29 cellular contexts compared by ENCODE assay signal in genomic region chr5:62956597-62956996, GRCh38.
"Had no signal": no experiment of that assay in that cellular context is flagged by ENCODE, and none has a peak within 500 bp of the region (broad histone marks: within the 10 kb centered on the region; RNA-seq: fewer than 3 reads in every experiment).

No MANE protein-coding gene starts in this region.

- H3K27me3 Mint-ChIP-seq: stimulated activated memory B cell treated with anti-CD40 and anti-IgM and Interleukin-4, amounts not matched to agents 10 μg/mL and 1 μg/mL and 100 μg/mL, for 72 hours; stimulated activated naive B cell treated with anti-CD40 and anti-IgM and Interleukin-4, amounts not matched to agents 10 μg/mL and 1 μg/mL and 100 μg/mL, for 72 hours; stimulated activated naive CD8-positive, alpha-beta T cell treated with anti-CD3 and anti-CD28 coated beads, Interleukin-15, amount 100 ng/mL, for 72 hours; stimulated activated naive CD8-positive, alpha-beta T cell treated with anti-CD3 and anti-CD28 coated beads, Interleukin-15, Interleukin-2, amounts not matched to agents 100 ng/mL and 50 ng/mL, for 24 hours; type B pancreatic cell had no signal

- H3K36me3 ChIP-seq: stomach, suprapubic skin, thoracic aorta, thyroid gland, tibial artery, tibial nerve, transverse colon, upper lobe of left lung, upper lobe of right lung, uterus, vagina had no signal

- H3K27me3 ChIP-seq: stomach, suprapubic skin, testis, thyroid gland, tibial artery, tibial nerve, transverse colon, upper lobe of left lung, upper lobe of right lung, uterus, vagina had no signal

- H3K36me3 Mint-ChIP-seq: stimulated activated effector memory CD8-positive, alpha-beta T cell treated with anti-CD3 and anti-CD28 coated beads, Interleukin-12 subunit alpha, Interleukin-12 subunit beta, amount 100 ng/mL, for 72 hours; stimulated activated memory B cell treated with anti-CD40 and anti-IgM and Interleukin-4, amounts not matched to agents 10 μg/mL and 1 μg/mL and 100 μg/mL, for 72 hours; stimulated activated naive B cell treated with anti-CD40 and anti-IgM and Interleukin-4, amounts not matched to agents 10 μg/mL and 1 μg/mL and 100 μg/mL, for 72 hours; type B pancreatic cell had no signal

- H3K27ac Mint-ChIP-seq: stimulated activated effector memory CD8-positive, alpha-beta T cell treated with anti-CD3 and anti-CD28 coated beads, Interleukin-12 subunit alpha, Interleukin-12 subunit beta, amount 100 ng/mL, for 72 hours; stimulated activated memory B cell treated with anti-CD40 and anti-IgM and Interleukin-4, amounts not matched to agents 10 μg/mL and 1 μg/mL and 100 μg/mL, for 72 hours; stimulated activated naive B cell treated with anti-CD40 and anti-IgM and Interleukin-4, amounts not matched to agents 10 μg/mL and 1 μg/mL and 100 μg/mL, for 72 hours; stimulated activated naive CD8-positive, alpha-beta T cell treated with anti-CD3 and anti-CD28 coated beads, Interleukin-15, Interleukin-2, amounts not matched to agents 100 ng/mL and 50 ng/mL, for 24 hours; type B pancreatic cell had no signal

- H3K27ac ChIP-seq: stomach, suprapubic skin, testis, thoracic aorta, thyroid gland, tibial artery, tibial nerve, transverse colon, upper lobe of left lung, upper lobe of right lung, uterus, vagina had no signal

- H3K9me3 ChIP-seq: suprapubic skin, testis, thoracic aorta, thyroid gland, tibial artery, tibial nerve, transverse colon, upper lobe of left lung, upper lobe of right lung, uterus, vagina had no signal

- ATAC-seq: stimulated activated effector memory CD8-positive, alpha-beta T cell treated with anti-CD3 and anti-CD28 coated beads, Interleukin-12 subunit alpha, Interleukin-12 subunit beta, amount 100 ng/mL, for 72 hours; stimulated activated memory B cell treated with anti-CD40 and anti-IgM and Interleukin-4, amounts not matched to agents 10 μg/mL and 1 μg/mL and 100 μg/mL, for 72 hours; stimulated activated naive B cell treated with anti-CD40 and anti-IgM and Interleukin-4, amounts not matched to agents 10 μg/mL and 1 μg/mL and 100 μg/mL, for 72 hours; stimulated activated naive CD8-positive, alpha-beta T cell treated with anti-CD3 and anti-CD28 coated beads, Interleukin-15, amount 100 ng/mL, for 72 hours; stimulated activated naive CD8-positive, alpha-beta T cell treated with anti-CD3 and anti-CD28 coated beads, Interleukin-15, Interleukin-2, amounts not matched to agents 100 U/mL and 50 U/mL, for 24 hours; upper lobe of right lung had no signal

- FAIRE-seq: urothelium cell line had no signal

- DNase-seq: stimulated activated CD4-positive, alpha-beta T cell treated with anti-CD3 and anti-CD28 coated beads, Interleukin-2, amount 100 ng/mL, for 48 hours; stimulated activated CD4-positive, alpha-beta T cell treated with anti-CD3 and anti-CD28 coated beads, Interleukin-4, amount 100 ng/mL, for 1 hour; stimulated activated CD4-positive, alpha-beta T cell treated with anti-CD3 and anti-CD28 coated beads, Interleukin-4, amount 100 ng/mL, for 24 hours; stimulated activated CD4-positive, alpha-beta T cell treated with anti-CD3 and anti-CD28 coated beads, Interleukin-4, amount 100 ng/mL, for 4 hours; stimulated activated CD8-positive, alpha-beta memory T cell treated with anti-CD3 and anti-CD28 coated beads, Interleukin-4, amount 100 ng/mL, for 48 hours; stimulated activated naive B cell treated with anti-CD40 and anti-IgM and Interleukin-4, amounts not matched to agents 10 μg/mL and 1 μg/mL and 100 μg/mL, for 72 hours; stimulated activated naive CD4-positive, alpha-beta T cell; stimulated activated naive CD4-positive, alpha-beta T cell treated with Interleukin-2 at 50 U/mL for 16 hours; stimulated activated naive CD8-positive, alpha-beta T cell treated with anti-CD3 and anti-CD28 coated beads, Interleukin-15, amount 100 ng/mL, for 72 hours; stimulated activated naive CD8-positive, alpha-beta T cell treated with anti-CD3 and anti-CD28 coated beads, Interleukin-15, Interleukin-2, amounts not matched to agents 100 U/mL and 50 U/mL, for 24 hours; stomach; substantia nigra; testis; thyroid gland; tibial artery; transverse colon; trophoblast cell; upper lobe of left lung; upper lobe of right lung; uterus had no signal

- H3K4me3 Mint-ChIP-seq: stimulated activated effector memory CD8-positive, alpha-beta T cell treated with anti-CD3 and anti-CD28 coated beads, Interleukin-12 subunit alpha, Interleukin-12 subunit beta, amount 100 ng/mL, for 72 hours; stimulated activated memory B cell treated with anti-CD40 and anti-IgM and Interleukin-4, amounts not matched to agents 10 μg/mL and 1 μg/mL and 100 μg/mL, for 72 hours; stimulated activated naive B cell treated with anti-CD40 and anti-IgM and Interleukin-4, amounts not matched to agents 10 μg/mL and 1 μg/mL and 100 μg/mL, for 72 hours; stimulated activated naive CD8-positive, alpha-beta T cell treated with anti-CD3 and anti-CD28 coated beads, Interleukin-15, amount 100 ng/mL, for 72 hours; stimulated activated naive CD8-positive, alpha-beta T cell treated with anti-CD3 and anti-CD28 coated beads, Interleukin-15, Interleukin-2, amounts not matched to agents 100 ng/mL and 50 ng/mL, for 24 hours; type B pancreatic cell had no signal

- H3K9me3 Mint-ChIP-seq: stimulated activated memory B cell treated with anti-CD40 and anti-IgM and Interleukin-4, amounts not matched to agents 10 μg/mL and 1 μg/mL and 100 μg/mL, for 72 hours; stimulated activated naive CD8-positive, alpha-beta T cell treated with anti-CD3 and anti-CD28 coated beads, Interleukin-15, Interleukin-2, amounts not matched to agents 100 ng/mL and 50 ng/mL, for 24 hours; type B pancreatic cell had no signal

- H3K4me1 Mint-ChIP-seq: stimulated activated effector memory CD8-positive, alpha-beta T cell treated with anti-CD3 and anti-CD28 coated beads, Interleukin-12 subunit alpha, Interleukin-12 subunit beta, amount 100 ng/mL, for 72 hours; stimulated activated memory B cell treated with anti-CD40 and anti-IgM and Interleukin-4, amounts not matched to agents 10 μg/mL and 1 μg/mL and 100 μg/mL, for 72 hours; stimulated activated naive B cell treated with anti-CD40 and anti-IgM and Interleukin-4, amounts not matched to agents 10 μg/mL and 1 μg/mL and 100 μg/mL, for 72 hours; stimulated activated naive CD8-positive, alpha-beta T cell treated with anti-CD3 and anti-CD28 coated beads, Interleukin-15, amount 100 ng/mL, for 72 hours had no signal

- H3K4me1 ChIP-seq: stomach, suprapubic skin, testis, thyroid gland, tibial nerve, transverse colon, upper lobe of left lung, upper lobe of right lung, uterus, vagina had no signal

- H3K4me3 ChIP-seq: stomach, suprapubic skin, testis, thoracic aorta, thyroid gland, tibial artery, tibial nerve, transverse colon, upper lobe of left lung, upper lobe of right lung, uterus, vagina had no signal
